Comparison of ENCODE assay signal across 17 cellular contexts in the genomic region with DNA sequence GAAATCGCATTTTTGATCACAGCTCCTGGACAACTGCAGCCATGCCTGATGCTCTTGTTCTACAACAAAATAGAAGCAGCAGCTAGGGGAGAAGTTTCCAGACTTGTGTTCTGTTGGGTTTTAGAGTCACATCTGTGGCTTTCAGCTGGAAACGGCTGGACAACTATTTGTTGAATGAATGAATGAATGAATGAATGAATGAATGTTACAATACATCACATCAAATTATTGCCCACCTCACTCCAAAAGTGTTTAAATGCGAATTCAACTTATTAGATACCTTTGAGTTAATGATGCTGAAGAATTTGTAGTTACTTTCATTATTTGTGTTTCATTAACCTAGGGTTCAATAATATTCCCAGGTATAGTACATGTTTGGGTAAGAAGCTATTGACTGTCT. TPM values are rescaled to one million over a fixed set of nuclear protein-coding genes. Genes with fewer than 3 reads are reported as not detected.
A peak's percentile ranks its signal among the peaks of the same experiment; 100 is the strongest.
DNase-seq lines count a peak whose midpoint lies in the region; ATAC-seq, FAIRE-seq and TF ChIP-seq lines count a peak whose summit lies in the region.
"Had no signal": no experiment of that assay in that cellular context is flagged by ENCODE, and none has a peak within 500 bp of the region (broad histone marks: within the 10 kb centered on the region; RNA-seq: fewer than 3 reads in every experiment).

No MANE protein-coding gene starts in this region.

- H3K79me2 ChIP-seq in K562 (ENCODE audit: control insufficient read depth, insufficient read depth, low read length) = no peaks in the 10 kb centered on the region

- no peaks in the 10 kb centered on the region for H3K9me1 ChIP-seq in K562 (ENCODE audit: control insufficient read depth, insufficient read depth, low read length)

- TF ChIP-seq RAD21 in K562 (CRISPR knock-in tag; conservative IDR thresholded peaks at IDR 0.05 in 1 of 2, IDR thresholded peaks at IDR 0.05 in 1 of 2) = no peak

- 51% methylated on average over 3 of the region's 3 CpGs for WGBS in K562 (ENCODE audit: insufficient coverage, low coverage, missing lambda C conversion rate)

- no peaks in the 10 kb centered on the region for H3K36me3 Mint-ChIP-seq in CD14-positive monocyte
- no peaks in the 10 kb centered on the region for H3K36me3 Mint-ChIP-seq in stimulated activated memory B cell treated with anti-CD40 and anti-IgM and Interleukin-4, amounts not matched to agents 10 μg/mL and 1 μg/mL and 100 μg/mL, for 72 hours

- no TSS peak for BruUV-seq in K562 (replicated peaks; lab: Mats Ljungman, UMichigan)

- H3K4me3 Mint-ChIP-seq in CD14-positive monocyte = no peak overlapping the region
- H3K4me3 Mint-ChIP-seq in stimulated activated memory B cell treated with anti-CD40 and anti-IgM and Interleukin-4, amounts not matched to agents 10 μg/mL and 1 μg/mL and 100 μg/mL, for 72 hours = no peak overlapping the region

- no peak for TF ChIP-seq POLR2A in K562 (conservative IDR thresholded peaks at IDR 0.05)

- POLR2A ChIA-PET in K562 (lab: Yijun Ruan, JAX) (interaction anchor here (0.6 kb wide), 1 partner anchor 1682 kb away, joined by 4 read pairs; no protein-coding TSS in a partner anchor), RWPE1 (lab: Yijun Ruan, JAX; ENCODE audit: low non-redundant PET) (no interaction called here)

- no peak overlapping the region; the same call in 1 of the 2 replicates for H2AFZ ChIP-seq in K562 (ENCODE audit: low read depth, low read length)

- peaks cover 12% of the 10 kb centered on the region for H3K4me1 ChIP-seq in HUES6 (ENCODE audit: control insufficient read depth, insufficient read depth, low read length)
- H3K4me1 ChIP-seq in K562 (replicated peaks in 1 of 2; ENCODE audit: control insufficient read depth in 2 of 2, insufficient read depth in 2 of 2, low read length in 2 of 2) = peaks cover 4 to 11% of the 10 kb centered on the region in 2 experiments; a peak in 3 of 5 replicates
- H3K4me1 ChIP-seq: SJSA1 had no signal

- intact Hi-C loops in CD14-positive monocyte (cut with micrococcal nuclease) = no loop called here
- intact Hi-C loops in K562 (cut with micrococcal nuclease) = no loop called here

- H3K4me2 ChIP-seq in K562 (ENCODE audit: insufficient read depth, low read length) = no peak overlapping the region

- H4K20me1 ChIP-seq in K562 (replicated peaks; ENCODE audit: control insufficient read depth, insufficient read depth, low read length) = no peaks in the 10 kb centered on the region

- no peak for DNase-seq in CD14-positive monocyte (ENCODE audit: low spot score)
- DNase-seq in K562 (ENCODE audit: extremely low read depth in 1 of 4, low spot score in 3 of 4) = no peak
- DNase-seq in RWPE1 (ENCODE audit: low spot score) = no peak
- DNase-seq in AG08395 (ENCODE audit: low spot score) = no peak
- no peak for DNase-seq in DMS153 (lab: John Stamatoyannopoulos, UW)
- DNase-seq: C1 segment of cervical spinal cord, DND-41, H7, NCI-H1105 treated with DMSO at 0.1 percent for 48 hours, NCI-H1694, NCI-H2081 treated with DMSO at 0.1 percent for 48 hours, NCI-H446 treated with DMSO at 0.1 percent for 48 hours, NCI-H748 treated with DMSO at 0.1 percent for 48 hours had no signal

- H3K27me3 ChIP-seq in HUES6 (ENCODE audit: control insufficient read depth, insufficient read depth, low read length) (no peaks in the 10 kb centered on the region), K562 (ENCODE audit: control insufficient read depth in 2 of 2, insufficient read depth in 2 of 2, low read length in 2 of 2) (no peaks in the 10 kb centered on the region)
- H3K27me3 ChIP-seq: SJSA1 had no signal

- H3K27me3 Mint-ChIP-seq in CD14-positive monocyte (ENCODE audit: low read depth in 3 of 3) = no peaks in the 10 kb centered on the region
- no peaks in the 10 kb centered on the region for H3K27me3 Mint-ChIP-seq in stimulated activated memory B cell treated with anti-CD40 and anti-IgM and Interleukin-4, amounts not matched to agents 10 μg/mL and 1 μg/mL and 100 μg/mL, for 72 hours

- H3K27ac ChIP-seq in HUES6 (ENCODE audit: low read depth, low read length) (peak overlapping the region; percentile 19; the same call in 1 of the 2 replicates), K562 (ENCODE audit: extremely low read depth, low read depth, low read length) (no peak overlapping the region; the same call in 2 of the 3 replicates), RWPE1 (no peak overlapping the region)
- H3K27ac ChIP-seq: SJSA1 had no signal

- peak overlapping the region; percentile 95 to 100 (median 98) for H3K27ac Mint-ChIP-seq in CD14-positive monocyte
- peak overlapping the region; percentile 42 for H3K27ac Mint-ChIP-seq in stimulated activated memory B cell treated with anti-CD40 and anti-IgM and Interleukin-4, amounts not matched to agents 10 μg/mL and 1 μg/mL and 100 μg/mL, for 72 hours

- FAIRE-seq in K562 (lab: Jason Lieb, UNC) = no peak
- FAIRE-seq: HTR-8/SVneo had no signal

- no peak for ATAC-seq in K562
- ATAC-seq in stimulated activated memory B cell treated with anti-CD40 and anti-IgM and Interleukin-4, amounts not matched to agents 10 μg/mL and 1 μg/mL and 100 μg/mL, for 72 hours = no peak

- no peaks in the 10 kb centered on the region for H3K9me3 ChIP-seq in HUES6 (ENCODE audit: control insufficient read depth, insufficient read depth, low read depth, low read length)
- H3K9me3 ChIP-seq in K562 (replicated peaks; ENCODE audit: control insufficient read depth, insufficient read depth, low read depth, low read length) = no peaks in the 10 kb centered on the region
- H3K9me3 ChIP-seq: SJSA1 had no signal

- TF ChIP-seq CTCF in CD14-positive monocyte (IDR thresholded peaks at IDR 0.05) (no peak), K562 (IDR thresholded peaks at IDR 0.05 in 2 of 3, conservative IDR thresholded peaks at IDR 0.05 in 1 of 3; ENCODE audit: insufficient read depth in 2 of 3, low read depth in 1 of 3, low read length in 3 of 3) (no peak), RWPE1 (conservative IDR thresholded peaks at IDR 0.05; ENCODE audit: low read depth) (no peak)

- H3K4me1 Mint-ChIP-seq in CD14-positive monocyte = peaks cover 46% of the 10 kb centered on the region
- peaks cover 27% of the 10 kb centered on the region for H3K4me1 Mint-ChIP-seq in stimulated activated memory B cell treated with anti-CD40 and anti-IgM and Interleukin-4, amounts not matched to agents 10 μg/mL and 1 μg/mL and 100 μg/mL, for 72 hours

- in situ Hi-C loops in K562 (cut with MboI) = no loop called here

- CTCF ChIA-PET in K562 (lab: Yijun Ruan, JAX; ENCODE audit: low intra/inter-chr PET ratio) = no interaction called here
- CTCF ChIA-PET in RWPE1 (lab: Yijun Ruan, JAX) = no interaction called here

- H3K9me3 Mint-ChIP-seq in CD14-positive monocyte = peaks cover 0 to 3% (median 0%) of the 10 kb centered on the region in 7 donors
- no peaks in the 10 kb centered on the region for H3K9me3 Mint-ChIP-seq in stimulated activated memory B cell treated with anti-CD40 and anti-IgM and Interleukin-4, amounts not matched to agents 10 μg/mL and 1 μg/mL and 100 μg/mL, for 72 hours

- H3K9ac ChIP-seq in HUES6 (ENCODE audit: low read length) (peak overlapping the region; percentile 30), K562 (ENCODE audit: insufficient read depth in 1 of 2, low read depth in 2 of 2, low read length in 2 of 2) (no peak overlapping the region)

- H3K4me3 ChIP-seq in HUES6 (ENCODE audit: low read depth, low read length) (no peak overlapping the region), K562 (no peak overlapping the region)
- H3K4me3 ChIP-seq: SJSA1 had no signal

- TF ChIP-seq EP300 in K562 (IDR thresholded peaks at IDR 0.05; ENCODE audit: low read length) = no peak

- no peaks in the 10 kb centered on the region for H3K36me3 ChIP-seq in HUES6 (ENCODE audit: control insufficient read depth, insufficient read depth, low read length)
- H3K36me3 ChIP-seq in K562 (ENCODE audit: control insufficient read depth, insufficient read depth, low read length) = no peaks in the 10 kb centered on the region
- H3K36me3 ChIP-seq: SJSA1 had no signal

TF ChIP-seq in K562, 482 proteins besides CTCF, POLR2A, EP300 and RAD21:
- TF ChIP-seq EZH2 (IDR thresholded peaks at IDR 0.05; ENCODE audit: borderline replicate concordance, low read depth, low read length) (no peak), ZNF24 (IDR thresholded peaks at IDR 0.05) (peak; percentile 82)

RNA-seq across cellular contexts. Expression of a gene that starts 8.5 kb away (rescaled TPM):
- 10 to 100 TPM; 44.7 to 47.0 TPM for polyA plus RNA-seq in CD14-positive monocyte
- total RNA-seq in K562 (2011; cell fraction: chromatin; rRNA removed; ENCODE audit: low replicate concordance) = 17.0 and 32.8 TPM in 2 replicates
- total RNA-seq in K562 (2011; cell fraction: nucleolus; rRNA removed) = 11.8 and 14.9 TPM in 2 replicates
- total RNA-seq in K562 (2011; cell fraction: nucleoplasm; rRNA removed) = 22.3 and 41.6 TPM in 2 replicates
- 40.4 and 44.3 TPM in 2 replicates for total RNA-seq in K562 (2014; rRNA removed)
- total RNA-seq in K562 (2014; rRNA removed; fragmentation: Illumina TruSeq; extraction: Trizol) = 37.4 and 43.3 TPM in 2 replicates
- total RNA-seq in K562 (2015; rRNA removed; fragmentation: Illumina TruSeq; extraction: Trizol) = 38.9 and 44.7 TPM in 2 replicates
- 24.9 and 28.3 TPM in 2 replicates for total RNA-seq in K562 (2021)
- 28.6 and 39.0 TPM in 2 replicates for polyA plus RNA-seq in K562 (2011; rRNA removed)
- polyA plus RNA-seq in K562 (2011; cell fraction: cytosol; rRNA removed) = 27.0 and 29.4 TPM in 2 replicates
- 12.6 and 13.0 TPM in 2 replicates for polyA plus RNA-seq in K562 (2011; cell fraction: nucleus; rRNA removed)
- 30.8 and 32.2 TPM in 2 replicates for polyA plus RNA-seq in K562 (2012)
- 30.7 and 34.7 TPM in 2 replicates for polyA plus RNA-seq in K562 (2014; fragmentation: Illumina TruSeq; extraction: Trizol)
- polyA plus RNA-seq in K562 (2014; fragmentation: Nextera tagmentation; extraction: Ambion mirVana) = 1 to 10 TPM; 9.1 to 9.9 TPM
- polyA plus RNA-seq in K562 (2014; rRNA removed) = 46.5 and 55.6 TPM in 2 replicates
- 20.9 and 23.4 TPM in 2 replicates for polyA minus RNA-seq in K562 (2011; rRNA and poly(A)+ RNA removed)
- polyA minus RNA-seq in K562 (2011; cell fraction: cytosol; rRNA and poly(A)+ RNA removed) = 14.1 TPM in 2 replicates
- 7.4 and 12.0 TPM in 2 replicates for polyA minus RNA-seq in K562 (2011; cell fraction: nucleus; rRNA and poly(A)+ RNA removed)
